ENCODE assay signal across 12 cellular contexts in the genomic region with DNA sequence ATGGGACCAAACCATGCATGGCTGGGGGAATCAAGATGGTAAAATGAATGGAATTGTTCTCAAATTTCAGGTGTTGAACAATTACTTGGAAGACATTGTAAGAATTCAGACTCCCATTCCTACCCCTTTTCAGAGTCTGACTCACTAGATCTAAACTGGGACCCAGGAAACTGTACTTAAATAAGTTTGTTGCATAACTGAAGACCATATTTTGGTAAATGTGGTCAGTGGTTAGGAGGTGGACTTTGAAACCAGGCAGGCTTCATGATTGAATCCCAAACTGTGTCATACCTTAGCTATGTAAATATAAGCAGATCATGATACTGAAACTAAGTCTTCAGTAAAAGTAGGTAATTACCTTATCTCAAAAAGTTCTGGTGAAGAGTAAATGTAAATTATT. TPM values are rescaled to one million over a fixed set of nuclear protein-coding genes. Genes with fewer than 3 reads are reported as not detected.
DNase-seq lines count a peak whose midpoint lies in the region; ATAC-seq lines count a peak whose summit lies in the region.
"Had no signal": no experiment of that assay in that cellular context is flagged by ENCODE, and none has a peak within 500 bp of the region (broad histone marks: within the 10 kb centered on the region; RNA-seq: fewer than 3 reads in every experiment).

No MANE protein-coding gene starts in this region.

- POLR2A ChIA-PET in naive thymus-derived CD8-positive, alpha-beta T cell (lab: Charles Lee) = no interaction called here
- POLR2A ChIA-PET in activated CD4-positive, alpha-beta T cell treated with anti-CD3 and anti-CD28 coated beads for 36 hours (lab: Charles Lee) = no interaction called here

- H3K27me3 Mint-ChIP-seq in naive thymus-derived CD8-positive, alpha-beta T cell = no peaks in the 10 kb centered on the region
- H3K27me3 Mint-ChIP-seq in activated CD4-positive, alpha-beta T cell treated with anti-CD3 and anti-CD28 coated beads for 36 hours = no peaks in the 10 kb centered on the region
- H3K27me3 Mint-ChIP-seq: IgD-negative memory B cell had no signal

- no peak overlapping the region for H3K27ac Mint-ChIP-seq in naive thymus-derived CD8-positive, alpha-beta T cell
- H3K27ac Mint-ChIP-seq in activated CD4-positive, alpha-beta T cell treated with anti-CD3 and anti-CD28 coated beads for 36 hours = no peak overlapping the region
- H3K27ac Mint-ChIP-seq: IgD-negative memory B cell had no signal

- DNase-seq in amniotic epithelial cell (ENCODE audit: low read depth) (peak; percentile 88), hypothalamus (lab: John Stamatoyannopoulos, UW) (no peak), HK-2 (ENCODE audit: unreplicated experiment) (no peak)
- DNase-seq in naive thymus-derived CD8-positive, alpha-beta T cell = no peak
- no peak for DNase-seq in activated CD4-positive, alpha-beta T cell treated with anti-CD3 and anti-CD28 coated beads for 36 hours
- DNase-seq: DMS79 treated with DMSO at 0.1 percent for 48 hours, kidney glomerular epithelial cell, stomach had no signal

- H3K36me3 Mint-ChIP-seq in naive thymus-derived CD8-positive, alpha-beta T cell = no peaks in the 10 kb centered on the region
- H3K36me3 Mint-ChIP-seq in activated CD4-positive, alpha-beta T cell treated with anti-CD3 and anti-CD28 coated beads for 36 hours (ENCODE audit: low read depth) = no peaks in the 10 kb centered on the region
- H3K36me3 Mint-ChIP-seq: IgD-negative memory B cell had no signal

- intact Hi-C loops in activated CD4-positive, alpha-beta T cell treated with anti-CD3 and anti-CD28 coated beads for 36 hours (cut with DNase I, micrococcal nuclease) = no loop called here

- no peaks in the 10 kb centered on the region for H3K4me1 Mint-ChIP-seq in naive thymus-derived CD8-positive, alpha-beta T cell
- no peaks in the 10 kb centered on the region for H3K4me1 Mint-ChIP-seq in activated CD4-positive, alpha-beta T cell treated with anti-CD3 and anti-CD28 coated beads for 36 hours
- H3K4me1 Mint-ChIP-seq: IgD-negative memory B cell had no signal

- CTCF ChIA-PET in activated CD4-positive, alpha-beta T cell treated with anti-CD3 and anti-CD28 coated beads for 36 hours (lab: Charles Lee) = interaction anchor here (0.6 kb wide), 1 partner anchor 796 kb away, joined by 3 read pairs; no protein-coding TSS in a partner anchor

- peak; percentile 98 for ATAC-seq in GM18499 (IDR thresholded peaks at IDR 0.05; ENCODE audit: insufficient read depth, unreplicated experiment)
- ATAC-seq in GM21515 (IDR thresholded peaks at IDR 0.05; ENCODE audit: unreplicated experiment) = peak; percentile 96
- peak; percentile 93 for ATAC-seq in HG03175 (IDR thresholded peaks at IDR 0.05; ENCODE audit: unreplicated experiment)
- ATAC-seq in naive thymus-derived CD8-positive, alpha-beta T cell = no peak
- ATAC-seq in activated CD4-positive, alpha-beta T cell treated with anti-CD3 and anti-CD28 coated beads for 36 hours = no peak

- no peak overlapping the region for H3K4me3 Mint-ChIP-seq in naive thymus-derived CD8-positive, alpha-beta T cell
- H3K4me3 Mint-ChIP-seq in activated CD4-positive, alpha-beta T cell treated with anti-CD3 and anti-CD28 coated beads for 36 hours = no peak overlapping the region
- H3K4me3 Mint-ChIP-seq: IgD-negative memory B cell had no signal

- H3K9me3 Mint-ChIP-seq in naive thymus-derived CD8-positive, alpha-beta T cell = peaks cover 0 to 16% (median 0%) of the 10 kb centered on the region in 9 donors
- peaks cover 2% of the 10 kb centered on the region for H3K9me3 Mint-ChIP-seq in activated CD4-positive, alpha-beta T cell treated with anti-CD3 and anti-CD28 coated beads for 36 hours (ENCODE audit: low read depth)

RNA-seq across cellular contexts. Expression of gene ZWINT, which starts 41.7 kb away (rescaled TPM):
- 1 to 10 TPM; 3.3 to 4.4 TPM for total RNA-seq in naive thymus-derived CD8-positive, alpha-beta T cell
- polyA plus RNA-seq in naive thymus-derived CD8-positive, alpha-beta T cell = 1 to 10 TPM; 6.3 to 7.9 (median 6.4) TPM
- total RNA-seq in activated CD4-positive, alpha-beta T cell treated with anti-CD3 and anti-CD28 coated beads for 36 hours = 10 to 100 TPM; 75.1 to 77.8 TPM

Comparison
In these comparisons a context has a peak if more than half of its experiments do, and no peak if none do; other contexts are left out.
1. ATAC-seq: peak in GM18499 (single experiment), GM21515 (single experiment) and HG03175 (single experiment); none in naive thymus-derived CD8-positive, alpha-beta T cell (0 of 2) and activated CD4-positive, alpha-beta T cell treated with anti-CD3 and anti-CD28 coated beads for 36 hours (single experiment).
2. RNA of gene ZWINT, which starts 41.7 kb away (total RNA-seq): 75.1 to 77.8 TPM in activated CD4-positive, alpha-beta T cell treated with anti-CD3 and anti-CD28 coated beads for 36 hours; 3.3 to 4.4 TPM in naive thymus-derived CD8-positive, alpha-beta T cell; every median in the first group is over 10 times any median in the second.